24 cellular contexts compared by ENCODE assay signal in genomic region chr2:100271210-100271609, GRCh38. TPM values are rescaled to one million over a fixed set of nuclear protein-coding genes. Genes with fewer than 3 reads are reported as not detected.
"Had no signal": no experiment of that assay in that cellular context is flagged by ENCODE, and none has a peak within 500 bp of the region (broad histone marks: within the 10 kb centered on the region; RNA-seq: fewer than 3 reads in every experiment).

No MANE protein-coding gene starts in this region.

- H3K27ac ChIP-seq: SJSA1, SK-N-MC had no signal

- H3K9me3 Mint-ChIP-seq: IgD-negative memory B cell had no signal

- DNase-seq: KBM-7, MV-4-11, NCI-H1048, NCI-H1105, NCI-H1417 treated with DMSO at 0.1 percent for 48 hours, NCI-H146, NCI-H1694 treated with DMSO at 0.1 percent for 48 hours, NCI-H1930, NCI-H2081, NCI-H2171, NCI-H226, NCI-H446, NCI-H510A, NCI-H524 treated with DMSO at 0.1 percent for 48 hours, NCI-H69, NCI-H774, Right ventricle myocardium superior, RPMI8226, SIG-M5 had no signal

- H3K4me1 ChIP-seq: SJSA1 had no signal

- H3K27me3 ChIP-seq: SJSA1 had no signal

- H3K27ac Mint-ChIP-seq: IgD-negative memory B cell had no signal

- H3K27me3 Mint-ChIP-seq: IgD-negative memory B cell had no signal

- H3K4me3 ChIP-seq: SJSA1, SK-N-MC had no signal

- H3K36me3 ChIP-seq: SJSA1 had no signal

- H3K9me3 ChIP-seq: SJSA1 had no signal

RNA-seq across cellular contexts. Expression of gene LONRF2, which starts 51.1 kb away (rescaled TPM):
- total RNA-seq: LHCN-M2, MCF 10A, SJSA1 had no signal
- polyA plus RNA-seq: IgD-negative memory B cell had no signal
